1 cellular context compared by ENCODE assay signal in genomic region chr1:77661696-77662095, GRCh38.
TF ChIP-seq lines count a peak whose summit lies in the region.

No MANE protein-coding gene starts in this region.

TF ChIP-seq in HepG2, 621 proteins besides CTCF, POLR2A, EP300 and RAD21:
- TF ChIP-seq ZNF552 (CRISPR knock-in tag; IDR thresholded peaks at IDR 0.05; ENCODE audit: borderline replicate concordance) (no peak), ZNF121 (CRISPR knock-in tag; IDR thresholded peaks at IDR 0.05) (peak; percentile 95), NFYB (CRISPR knock-in tag; IDR thresholded peaks at IDR 0.05) (no peak), RAD51 (IDR thresholded peaks at IDR 0.05; ENCODE audit: borderline replicate concordance) (no peak), NCOA1 (CRISPR knock-in tag; IDR thresholded peaks at IDR 0.05) (no peak), ZMYM4 (CRISPR knock-in tag; IDR thresholded peaks at IDR 0.05) (0 out of 2 replicates have a peak, but pooled peaks have one; percentile 14), ZSCAN20 (CRISPR knock-in tag; IDR thresholded peaks at IDR 0.05; ENCODE audit: borderline replicate concordance) (no peak), ZNF761 (CRISPR knock-in tag; conservative IDR thresholded peaks at IDR 0.05) (no peak), PRDM10 (CRISPR knock-in tag; IDR thresholded peaks at IDR 0.05; ENCODE audit: low read depth) (no peak), ZNF782 (CRISPR knock-in tag; IDR thresholded peaks at IDR 0.05; ENCODE audit: borderline replicate concordance) (no peak), CSRNP2 (CRISPR knock-in tag; conservative IDR thresholded peaks at IDR 0.05; ENCODE audit: low read depth) (no peak), ZNF362 (CRISPR knock-in tag; IDR thresholded peaks at IDR 0.05; ENCODE audit: borderline replicate concordance) (peak; percentile 47; the same call in 1 of the 2 replicates), MTA1 (CRISPR knock-in tag; IDR thresholded peaks at IDR 0.05; ENCODE audit: borderline replicate concordance) (no peak), ZXDC (CRISPR knock-in tag; IDR thresholded peaks at IDR 0.05) (no peak), ZNF75D (CRISPR knock-in tag; IDR thresholded peaks at IDR 0.05; ENCODE audit: borderline replicate concordance) (no peak), ZNF24 (IDR thresholded peaks at IDR 0.05) (no peak), ZMYM2 (CRISPR knock-in tag; IDR thresholded peaks at IDR 0.05) (0 out of 2 replicates have a peak, but pooled peaks have one; percentile 39), MTA3 (CRISPR knock-in tag; IDR thresholded peaks at IDR 0.05) (no peak), DNMT3B (CRISPR knock-in tag; conservative IDR thresholded peaks at IDR 0.05) (no peak), ARID5B (CRISPR knock-in tag; IDR thresholded peaks at IDR 0.05) (no peak), PAWR (CRISPR knock-in tag; IDR thresholded peaks at IDR 0.05; ENCODE audit: borderline replicate concordance) (no peak), RARA (CRISPR knock-in tag; IDR thresholded peaks at IDR 0.05) (0 out of 2 replicates have a peak, but pooled peaks have one; percentile 13), SMYD3 (CRISPR knock-in tag; IDR thresholded peaks at IDR 0.05) (no peak), ZNF10 (CRISPR knock-in tag; IDR thresholded peaks at IDR 0.05; ENCODE audit: borderline replicate concordance, low read depth) (no peak), SMARCC2 (IDR thresholded peaks at IDR 0.05) (no peak), REL (CRISPR knock-in tag; conservative IDR thresholded peaks at IDR 0.05) (no peak), ZNF567 (CRISPR knock-in tag; IDR thresholded peaks at IDR 0.05; ENCODE audit: borderline replicate concordance) (no peak), ZMYM3 (CRISPR knock-in tag; IDR thresholded peaks at IDR 0.05) (peak; percentile 59; the same call in 1 of the 2 replicates), HNF4A (CRISPR knock-in tag; IDR thresholded peaks at IDR 0.05) (peak; percentile 53)
